1 cellular context compared by ENCODE assay signal in genomic region chr6:90397047-90397446, GRCh38.
TF ChIP-seq lines count a peak whose summit lies in the region.

No MANE protein-coding gene starts in this region.

TF ChIP-seq in K562, 482 proteins besides CTCF, POLR2A, EP300 and RAD21 (continued from another document):
- no peak for TF ChIP-seq NFRKB (IDR thresholded peaks at IDR 0.05; ENCODE audit: low read depth)
- no peak for TF ChIP-seq PBX2 (CRISPR knock-in tag; IDR thresholded peaks at IDR 0.05; ENCODE audit: low read depth)
- TF ChIP-seq PBX2 (tag; conservative IDR thresholded peaks at IDR 0.05; ENCODE audit: low read depth), result no peak
- no peak for TF ChIP-seq ZNF717 (CRISPR knock-in tag; IDR thresholded peaks at IDR 0.05)
- no peak for TF ChIP-seq THRB (CRISPR knock-in tag; conservative IDR thresholded peaks at IDR 0.05)
- TF ChIP-seq, protein P1, sequence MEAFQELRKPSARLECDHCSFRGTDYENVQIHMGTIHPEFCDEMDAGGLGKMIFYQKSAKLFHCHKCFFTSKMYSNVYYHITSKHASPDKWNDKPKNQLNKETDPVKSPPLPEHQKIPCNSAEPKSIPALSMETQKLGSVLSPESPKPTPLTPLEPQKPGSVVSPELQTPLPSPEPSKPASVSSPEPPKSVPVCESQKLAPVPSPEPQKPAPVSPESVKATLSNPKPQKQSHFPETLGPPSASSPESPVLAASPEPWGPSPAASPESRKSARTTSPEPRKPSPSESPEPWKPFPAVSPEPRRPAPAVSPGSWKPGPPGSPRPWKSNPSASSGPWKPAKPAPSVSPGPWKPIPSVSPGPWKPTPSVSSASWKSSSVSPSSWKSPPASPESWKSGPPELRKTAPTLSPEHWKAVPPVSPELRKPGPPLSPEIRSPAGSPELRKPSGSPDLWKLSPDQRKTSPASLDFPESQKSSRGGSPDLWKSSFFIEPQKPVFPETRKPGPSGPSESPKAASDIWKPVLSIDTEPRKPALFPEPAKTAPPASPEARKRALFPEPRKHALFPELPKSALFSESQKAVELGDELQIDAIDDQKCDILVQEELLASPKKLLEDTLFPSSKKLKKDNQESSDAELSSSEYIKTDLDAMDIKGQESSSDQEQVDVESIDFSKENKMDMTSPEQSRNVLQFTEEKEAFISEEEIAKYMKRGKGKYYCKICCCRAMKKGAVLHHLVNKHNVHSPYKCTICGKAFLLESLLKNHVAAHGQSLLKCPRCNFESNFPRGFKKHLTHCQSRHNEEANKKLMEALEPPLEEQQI (IDR thresholded peaks at IDR 0.05), result no peak
- TF ChIP-seq ZNF589 (CRISPR knock-in tag; IDR thresholded peaks at IDR 0.05; ENCODE audit: low read depth), result no peak
- TF ChIP-seq ZKSCAN8 (CRISPR knock-in tag; IDR thresholded peaks at IDR 0.05), result no peak
- TF ChIP-seq, protein P2, sequence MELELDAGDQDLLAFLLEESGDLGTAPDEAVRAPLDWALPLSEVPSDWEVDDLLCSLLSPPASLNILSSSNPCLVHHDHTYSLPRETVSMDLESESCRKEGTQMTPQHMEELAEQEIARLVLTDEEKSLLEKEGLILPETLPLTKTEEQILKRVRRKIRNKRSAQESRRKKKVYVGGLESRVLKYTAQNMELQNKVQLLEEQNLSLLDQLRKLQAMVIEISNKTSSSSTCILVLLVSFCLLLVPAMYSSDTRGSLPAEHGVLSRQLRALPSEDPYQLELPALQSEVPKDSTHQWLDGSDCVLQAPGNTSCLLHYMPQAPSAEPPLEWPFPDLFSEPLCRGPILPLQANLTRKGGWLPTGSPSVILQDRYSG (tag; conservative IDR thresholded peaks at IDR 0.05; ENCODE audit: low read depth), result no peak
- no peak for TF ChIP-seq IRF1 (CRISPR knock-in tag; IDR thresholded peaks at IDR 0.05; ENCODE audit: borderline replicate concordance)
- no peak for TF ChIP-seq ZNF23 (CRISPR knock-in tag; IDR thresholded peaks at IDR 0.05)
- TF ChIP-seq PHF21A (IDR thresholded peaks at IDR 0.05; ENCODE audit: borderline replicate concordance, low read depth), result no peak
- no peak for TF ChIP-seq SMARCE1 (IDR thresholded peaks at IDR 0.05)
- no peak for TF ChIP-seq ZZZ3 (IDR thresholded peaks at IDR 0.05)
- peak; percentile 65 for TF ChIP-seq NCOR1 (IDR thresholded peaks at IDR 0.05)
- peak; percentile 63 for TF ChIP-seq TAL1 (IDR thresholded peaks at IDR 0.05)
- no peak for TF ChIP-seq ZNF431 (CRISPR knock-in tag; IDR thresholded peaks at IDR 0.05)
- TF ChIP-seq, protein P3, sequence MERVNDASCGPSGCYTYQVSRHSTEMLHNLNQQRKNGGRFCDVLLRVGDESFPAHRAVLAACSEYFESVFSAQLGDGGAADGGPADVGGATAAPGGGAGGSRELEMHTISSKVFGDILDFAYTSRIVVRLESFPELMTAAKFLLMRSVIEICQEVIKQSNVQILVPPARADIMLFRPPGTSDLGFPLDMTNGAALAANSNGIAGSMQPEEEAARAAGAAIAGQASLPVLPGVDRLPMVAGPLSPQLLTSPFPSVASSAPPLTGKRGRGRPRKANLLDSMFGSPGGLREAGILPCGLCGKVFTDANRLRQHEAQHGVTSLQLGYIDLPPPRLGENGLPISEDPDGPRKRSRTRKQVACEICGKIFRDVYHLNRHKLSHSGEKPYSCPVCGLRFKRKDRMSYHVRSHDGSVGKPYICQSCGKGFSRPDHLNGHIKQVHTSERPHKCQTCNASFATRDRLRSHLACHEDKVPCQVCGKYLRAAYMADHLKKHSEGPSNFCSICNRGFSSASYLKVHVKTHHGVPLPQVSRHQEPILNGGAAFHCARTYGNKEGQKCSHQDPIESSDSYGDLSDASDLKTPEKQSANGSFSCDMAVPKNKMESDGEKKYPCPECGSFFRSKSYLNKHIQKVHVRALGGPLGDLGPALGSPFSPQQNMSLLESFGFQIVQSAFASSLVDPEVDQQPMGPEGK (CRISPR knock-in tag; IDR thresholded peaks at IDR 0.05; ENCODE audit: borderline replicate concordance), result no peak
- no peak for TF ChIP-seq ZBTB17 (CRISPR knock-in tag; IDR thresholded peaks at IDR 0.05)
- no peak for TF ChIP-seq BRF1 (IDR thresholded peaks at IDR 0.05; ENCODE audit: borderline replicate concordance, extremely low read depth, insufficient read length)
